11 cellular contexts compared by ENCODE assay signal in genomic region chr11:47235163-47235562, GRCh38. TPM values are rescaled to one million over a fixed set of nuclear protein-coding genes. Genes with fewer than 3 reads are reported as not detected.
A peak's percentile ranks its signal among the peaks of the same experiment; 100 is the strongest.
DNase-seq lines count a peak whose midpoint lies in the region; ATAC-seq and TF ChIP-seq lines count a peak whose summit lies in the region.
"Had no signal": no experiment of that assay in that cellular context is flagged by ENCODE, and none has a peak within 500 bp of the region (broad histone marks: within the 10 kb centered on the region; RNA-seq: fewer than 3 reads in every experiment).

No MANE protein-coding gene starts in this region.

- peaks cover 7 to 29% of the 10 kb centered on the region in 2 donors for H3K4me1 ChIP-seq in adrenal gland (replicated peaks in 1 of 2)
- H3K4me1 ChIP-seq: prostate gland had no signal

- H3K4me3 ChIP-seq in H7 (ENCODE audit: insufficient read depth, low read depth, low read length) (no peak overlapping the region), adrenal gland (no peak overlapping the region)

- POLR2A ChIA-PET in naive thymus-derived CD8-positive, alpha-beta T cell (lab: Charles Lee), result interaction anchor here (0.5 to 5.7 kb wide), 11 partner anchors 8 to 221 kb away, joined by 3 to 62 read pairs (median 5); partner anchors contain the start of genes ACP2 and DDB2

- peak overlapping the region; percentile 70 for H3K27ac ChIP-seq in C4-2B
- H3K27ac ChIP-seq in adrenal gland, result peak overlapping the region; percentile 39 to 93 (median 71)

- H3K9me3 ChIP-seq in adrenal gland (replicated peaks in 1 of 3), result no peaks in the 10 kb centered on the region
- H3K9me3 ChIP-seq: prostate gland had no signal

- no peak for ATAC-seq in naive thymus-derived CD8-positive, alpha-beta T cell
- no peak for ATAC-seq in GM21528 (IDR thresholded peaks at IDR 0.05; ENCODE audit: low FRiP score, unreplicated experiment)
- ATAC-seq in omental fat pad (ENCODE audit: low FRiP score), result no peak

- H3K27ac Mint-ChIP-seq in naive thymus-derived CD8-positive, alpha-beta T cell, result peak overlapping the region; percentile 87 to 100 (median 96)

- H3K27me3 ChIP-seq in H7 (ENCODE audit: control insufficient read depth, insufficient read depth, low read length) (no peaks in the 10 kb centered on the region), adrenal gland (no peaks in the 10 kb centered on the region)

- peaks cover 15 to 27% (median 22%) of the 10 kb centered on the region in 4 donors for H3K4me1 Mint-ChIP-seq in naive thymus-derived CD8-positive, alpha-beta T cell

- H3K36me3 ChIP-seq in H7 (replicated peaks; ENCODE audit: control insufficient read depth, insufficient read depth, low read length) (peaks cover 41% of the 10 kb centered on the region), adrenal gland (replicated peaks in 1 of 2) (peaks cover 0 to 18% of the 10 kb centered on the region in 2 donors)

- WGBS in adrenal gland, 4 donors, result 63 to 76% (median 67%) methylated on average over 7 to 12 of the region's 12 CpGs

- no peak for TF ChIP-seq CTCF in C4-2B (conservative IDR thresholded peaks at IDR 0.05)
- no peak for TF ChIP-seq CTCF in adrenal gland (IDR thresholded peaks at IDR 0.05)
- no peak for TF ChIP-seq CTCF in omental fat pad (IDR thresholded peaks at IDR 0.05)

- H3K4me3 Mint-ChIP-seq in naive thymus-derived CD8-positive, alpha-beta T cell, result peak overlapping the region in 9 of 10 donors; percentile 75 to 87 (median 82)

- no peaks in the 10 kb centered on the region for H3K9me3 Mint-ChIP-seq in naive thymus-derived CD8-positive, alpha-beta T cell

- intact Hi-C loops in adrenal gland (cut with DNase I), result no loop called here

- H3K36me3 Mint-ChIP-seq in naive thymus-derived CD8-positive, alpha-beta T cell, result peaks cover 0 to 36% (median 7%) of the 10 kb centered on the region in 3 donors

- H3K27me3 Mint-ChIP-seq in naive thymus-derived CD8-positive, alpha-beta T cell, result no peaks in the 10 kb centered on the region

- DNase-seq in H7 (peak; percentile 14), adrenal gland (no peak), retina (no peak), occipital lobe (lab: John Stamatoyannopoulos, UW) (no peak), omental fat pad (ENCODE audit: low spot score) (no peak)
- no peak for DNase-seq in naive thymus-derived CD8-positive, alpha-beta T cell
- DNase-seq: mesendoderm, NCI-H2171 had no signal

- TF ChIP-seq POLR2A in adrenal gland (IDR thresholded peaks at IDR 0.05), result no peak

RNA-seq across cellular contexts. Expression of gene ACP2, which starts 13.5 kb away (rescaled TPM):
- 24.2 and 25.5 TPM in 2 replicates for total RNA-seq in H7 (2014; rRNA removed; shearing (Covaris generic))
- 100 to 1,000 TPM in 4 of 8 donors, 10 to 100 TPM in 4; 64.6 to 127 (median 92.4) TPM for total RNA-seq in adrenal gland
- polyA plus RNA-seq in adrenal gland, result 10 to 100 TPM; 39.8 to 59.7 (median 58.2) TPM
- total RNA-seq in naive thymus-derived CD8-positive, alpha-beta T cell, result 10 to 100 TPM; 25.8 to 27.8 TPM
- 1 to 10 TPM; 4.4 to 10.0 (median 8.0) TPM for polyA plus RNA-seq in naive thymus-derived CD8-positive, alpha-beta T cell
- 28.1 TPM for total RNA-seq in occipital lobe
- total RNA-seq in omental fat pad, result 10 to 100 TPM; 44.1 to 70.2 (median 55.4) TPM

RNA-seq across cellular contexts. Expression of gene DDB2, which starts 20.4 kb away (rescaled TPM):
- 13.9 and 23.7 TPM in 2 replicates for total RNA-seq in H7 (2014; rRNA removed; shearing (Covaris generic))
- total RNA-seq in adrenal gland (100 to 1,000 TPM in 1 of 8 donors, 10 to 100 TPM in 7; 35.8 to 121 (median 58.5) TPM), occipital lobe (5.5 TPM), omental fat pad (10 to 100 TPM; 12.1 to 27.6 (median 14.2) TPM)
- 100 to 1,000 TPM in 1 of 3 donors, 10 to 100 TPM in 2; 48.3 to 128 (median 54.9) TPM for polyA plus RNA-seq in adrenal gland
- 100 to 1,000 TPM in 1 of 2 experiments, 10 to 100 TPM in 1; 98.9 to 101 TPM for total RNA-seq in naive thymus-derived CD8-positive, alpha-beta T cell
- polyA plus RNA-seq in naive thymus-derived CD8-positive, alpha-beta T cell, result 10 to 100 TPM; 20.7 to 25.4 (median 24.4) TPM

RNA-seq across cellular contexts. Expression of gene NR1H3, which starts 22.6 kb away (rescaled TPM):
- total RNA-seq in H7 (2014; rRNA removed; shearing (Covaris generic)), result 22.4 and 25.4 TPM in 2 replicates
- total RNA-seq in adrenal gland, result 10 to 100 TPM; 23.7 to 76.3 (median 47.2) TPM
- polyA plus RNA-seq in adrenal gland, result 100 to 1,000 TPM in 1 of 3 donors, 10 to 100 TPM in 2; 15.4 to 246 (median 75.8) TPM
- total RNA-seq in naive thymus-derived CD8-positive, alpha-beta T cell, result 10 to 100 TPM; 13.7 to 20.3 TPM
- polyA plus RNA-seq in naive thymus-derived CD8-positive, alpha-beta T cell, result 1 to 10 TPM; 3.4 to 7.2 (median 4.5) TPM
- 8.1 TPM for total RNA-seq in occipital lobe
- 100 to 1,000 TPM in 2 of 4 donors, 10 to 100 TPM in 2; 68.6 to 228 (median 100) TPM for total RNA-seq in omental fat pad

RNA-seq across cellular contexts. Expression of gene MADD, which starts 34.8 kb away (rescaled TPM):
- 21.3 and 22.7 TPM in 2 replicates for total RNA-seq in H7 (2014; rRNA removed; shearing (Covaris generic))
- total RNA-seq in adrenal gland, result 10 to 100 TPM; 38.8 to 83.0 (median 55.5) TPM
- 10 to 100 TPM; 33.4 to 48.9 (median 45.9) TPM for polyA plus RNA-seq in adrenal gland
- total RNA-seq in naive thymus-derived CD8-positive, alpha-beta T cell, result 100 to 1,000 TPM; 121 to 127 TPM
- 10 to 100 TPM; 15.2 to 22.1 (median 17.7) TPM for polyA plus RNA-seq in naive thymus-derived CD8-positive, alpha-beta T cell
- 58.0 TPM for total RNA-seq in occipital lobe
- total RNA-seq in omental fat pad, result 10 to 100 TPM; 32.8 to 74.7 (median 35.3) TPM

RNA-seq across cellular contexts. Expression of gene PACSIN3, which starts 48.9 kb away (rescaled TPM):
- 67.6 and 76.2 TPM in 2 replicates for total RNA-seq in H7 (2014; rRNA removed; shearing (Covaris generic))
- total RNA-seq in adrenal gland (100 to 1,000 TPM in 6 of 8 donors, 10 to 100 TPM in 2; 96.3 to 211 (median 110) TPM), occipital lobe (3.9 TPM), omental fat pad (10 to 100 TPM; 11.2 to 47.4 (median 16.8) TPM)
- 10 to 100 TPM; 49.4 to 78.9 (median 73.7) TPM for polyA plus RNA-seq in adrenal gland
- under 1 TPM in 1 of 2 experiments, not detected in 1; 0.80 TPM for total RNA-seq in naive thymus-derived CD8-positive, alpha-beta T cell
- polyA plus RNA-seq in naive thymus-derived CD8-positive, alpha-beta T cell, result under 1 TPM in 1 of 3 donors, not detected in 2; 0.25 TPM
